1 cellular context compared by ENCODE assay signal in the genomic region with DNA sequence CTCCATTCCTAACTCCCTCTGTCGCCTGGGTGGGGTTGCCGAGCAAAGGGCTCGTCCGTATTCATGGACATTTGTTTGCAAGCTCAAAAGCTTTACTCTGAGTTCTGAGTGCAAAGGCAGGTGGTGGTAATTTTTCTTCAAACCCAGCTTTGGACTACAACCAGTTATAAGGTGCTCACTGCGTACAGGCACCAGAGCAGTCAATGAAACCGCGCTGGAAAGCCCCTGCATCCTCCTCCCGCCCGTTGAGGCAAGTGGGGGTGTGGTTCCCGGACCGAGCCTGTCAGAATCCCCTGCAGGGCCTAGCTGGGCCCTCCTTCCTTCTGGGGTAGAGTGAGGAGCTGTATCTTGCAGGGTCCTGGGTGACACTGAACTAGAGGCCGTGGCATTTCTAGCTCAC.
TF ChIP-seq lines count a peak whose summit lies in the region.

No MANE protein-coding gene starts in this region.

TF ChIP-seq in K562, 482 proteins besides CTCF, POLR2A, EP300 and RAD21 (continued from another document):
- no peak for TF ChIP-seq CBFA2T2 (conservative IDR thresholded peaks at IDR 0.05)
- TF ChIP-seq MYBL2 (IDR thresholded peaks at IDR 0.05; ENCODE audit: low read depth) = no peak
- no peak for TF ChIP-seq MYBL2 (CRISPR knock-in tag; IDR thresholded peaks at IDR 0.05; ENCODE audit: borderline replicate concordance)
- TF ChIP-seq TRIM24 (IDR thresholded peaks at IDR 0.05) = no peak
- no peak for TF ChIP-seq WHSC1 (IDR thresholded peaks at IDR 0.05; ENCODE audit: low read length)
- no peak for TF ChIP-seq HDAC1 (IDR thresholded peaks at IDR 0.05)
- TF ChIP-seq TCFL5 (CRISPR knock-in tag; conservative IDR thresholded peaks at IDR 0.05) = no peak
- TF ChIP-seq, protein P1, sequence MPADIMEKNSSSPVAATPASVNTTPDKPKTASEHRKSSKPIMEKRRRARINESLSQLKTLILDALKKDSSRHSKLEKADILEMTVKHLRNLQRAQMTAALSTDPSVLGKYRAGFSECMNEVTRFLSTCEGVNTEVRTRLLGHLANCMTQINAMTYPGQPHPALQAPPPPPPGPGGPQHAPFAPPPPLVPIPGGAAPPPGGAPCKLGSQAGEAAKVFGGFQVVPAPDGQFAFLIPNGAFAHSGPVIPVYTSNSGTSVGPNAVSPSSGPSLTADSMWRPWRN (IDR thresholded peaks at IDR 0.05; ENCODE audit: low read depth) = no peak
- TF ChIP-seq PRMT5 (CRISPR knock-in tag; IDR thresholded peaks at IDR 0.05) = no peak
- no peak for TF ChIP-seq HDAC6 (IDR thresholded peaks at IDR 0.05; ENCODE audit: low read depth, low read length)
- TF ChIP-seq ILK (tag; IDR thresholded peaks at IDR 0.05; ENCODE audit: borderline replicate concordance, low read depth) = no peak
TF ChIP-seq in K562: peak in this region for 0.
